18 cellular contexts compared by ENCODE assay signal in genomic region chr9:115093550-115093949, GRCh38. TPM values are rescaled to one million over a fixed set of nuclear protein-coding genes. Genes with fewer than 3 reads are reported as not detected.
DNase-seq lines count a peak whose midpoint lies in the region; FAIRE-seq and TF ChIP-seq lines count a peak whose summit lies in the region.
"Had no signal": no experiment of that assay in that cellular context is flagged by ENCODE, and none has a peak within 500 bp of the region (broad histone marks: within the 10 kb centered on the region; RNA-seq: fewer than 3 reads in every experiment).

No MANE protein-coding gene starts in this region.

- TF ChIP-seq EP300 in sigmoid colon (IDR thresholded peaks at IDR 0.05) = no peak

- TF ChIP-seq POLR2A in sigmoid colon (IDR thresholded peaks at IDR 0.05) = no peak
- TF ChIP-seq POLR2A in GM12892 (IDR thresholded peaks at IDR 0.05; ENCODE audit: low read depth, low read length) = no peak

- H3K27ac ChIP-seq in HUES64 (ENCODE audit: low read depth, low read length) (peak overlapping the region; percentile 9; the same call in 1 of the 2 replicates), iPS-20b (ENCODE audit: low read length) (no peak overlapping the region), sigmoid colon (peak overlapping the region in 3 of 4 donors; percentile 52 to 74 (median 63))

- H3K9me3 ChIP-seq in HUES64 (ENCODE audit: insufficient read depth, low read depth, low read length) = no peaks in the 10 kb centered on the region
- no peaks in the 10 kb centered on the region for H3K9me3 ChIP-seq in iPS-20b (ENCODE audit: insufficient read depth, low read depth, low read length)
- H3K9me3 ChIP-seq in sigmoid colon = no peaks in the 10 kb centered on the region

- DNase-seq in sigmoid colon (no peak), NCI-H2029 treated with DMSO at 0.1 percent for 48 hours (lab: John Stamatoyannopoulos, UW) (no peak), medulla oblongata (ENCODE audit: extremely low spot score) (no peak), GM12892 (ENCODE audit: insufficient read length) (no peak)
- DNase-seq: C1 segment of cervical spinal cord; Calu3; CD4-positive, alpha-beta memory T cell; COR-L47; DMS53; DMS79 treated with DMSO at 0.1 percent for 48 hours; GF-D8; GOT3; H7; HCEC 1CT had no signal

- no peak overlapping the region for H3K9ac ChIP-seq in HUES64 (ENCODE audit: low read depth, low read length)
- no peak overlapping the region for H3K9ac ChIP-seq in iPS-20b (ENCODE audit: low read depth, low read length)

- intact Hi-C loops in sigmoid colon (cut with DNase I) = no loop called here

- FAIRE-seq in GM12892 (lab: Jason Lieb, UNC) = no peak
- FAIRE-seq: GM12891 had no signal

- no peak for TF ChIP-seq CTCF in sigmoid colon (IDR thresholded peaks at IDR 0.05)

- H3K4me3 ChIP-seq in HUES64 (ENCODE audit: low read length) = no peak overlapping the region
- peak overlapping the region; percentile 28; the same call in 1 of the 2 replicates for H3K4me3 ChIP-seq in iPS-20b (ENCODE audit: low read length)
- no peak overlapping the region for H3K4me3 ChIP-seq in sigmoid colon

- H3K4me1 ChIP-seq in HUES64 (ENCODE audit: insufficient read depth, low read length) (peaks cover 25% of the 10 kb centered on the region), iPS-20b (ENCODE audit: insufficient read depth, low read length) (peaks cover 20% of the 10 kb centered on the region), sigmoid colon (peaks cover 0 to 88% (median 74%) of the 10 kb centered on the region in 4 donors)

- 70% methylated on average over 2 of the region's 2 CpGs for WGBS in HUES64
- WGBS in sigmoid colon, 2 donors = 88 to 90% methylated on average over 2 of the region's 2 CpGs

- H3K36me3 ChIP-seq in HUES64 (ENCODE audit: insufficient read depth, low read length) (no peaks in the 10 kb centered on the region; the same call in 1 of the 2 replicates), iPS-20b (ENCODE audit: insufficient read depth, low read depth, low read length) (no peaks in the 10 kb centered on the region), sigmoid colon (peaks cover 4 to 30% (median 18%) of the 10 kb centered on the region in 4 donors)

- peaks cover 8% of the 10 kb centered on the region; the same call in 1 of the 2 replicates for H3K27me3 ChIP-seq in HUES64 (ENCODE audit: insufficient read depth, low read length)
- no peaks in the 10 kb centered on the region; the same call in 1 of the 2 replicates for H3K27me3 ChIP-seq in iPS-20b (ENCODE audit: insufficient read depth, low read length)
- H3K27me3 ChIP-seq in sigmoid colon = no peaks in the 10 kb centered on the region

RNA-seq across cellular contexts. Expression of gene TNC, which starts 24.4 kb away (rescaled TPM):
- 20.7 TPM for polyA plus RNA-seq in HUES64 (2013, experiment 1 of 2)
- 22.8 TPM for polyA plus RNA-seq in HUES64 (2013, experiment 2 of 2)
- total RNA-seq in sigmoid colon = 100 to 1,000 TPM; 127 to 742 (median 590) TPM
- polyA plus RNA-seq in sigmoid colon = 10 to 100 TPM in 1 of 3 donors, 1 to 10 TPM in 1, under 1 TPM in 1; 0.69 to 37.8 (median 1.2) TPM
- 0.42 TPM for polyA plus RNA-seq in GM12892 (2012; ENCODE audit: missing spikeins)
- total RNA-seq: CD4-positive, alpha-beta memory T cell; G401 had no signal
- polyA plus RNA-seq: CD4-positive, alpha-beta memory T cell had no signal
